Comparison of ENCODE assay signal across 1 cellular context in genomic region chr3:155179966-155180757, GRCh38.
TF ChIP-seq lines count a peak whose summit lies in the region.

No MANE protein-coding gene starts in this region.

TF ChIP-seq in K562, 482 proteins besides CTCF, POLR2A, EP300 and RAD21 (continued from another document):
- TF ChIP-seq HEY1 (CRISPR knock-in tag; IDR thresholded peaks at IDR 0.05; ENCODE audit: borderline replicate concordance) (no peak), ATF7 (IDR thresholded peaks at IDR 0.05) (no peak), MTF1 (CRISPR knock-in tag; IDR thresholded peaks at IDR 0.05; ENCODE audit: borderline replicate concordance) (no peak), ZNF124 (CRISPR knock-in tag; IDR thresholded peaks at IDR 0.05) (no peak), TRIM24 (IDR thresholded peaks at IDR 0.05) (no peak), ZNF316 (IDR thresholded peaks at IDR 0.05) (peak; percentile 74), PTRF (tag; IDR thresholded peaks at IDR 0.05) (no peak), C11orf30 (IDR thresholded peaks at IDR 0.05; ENCODE audit: low read depth) (peak; percentile 64), HCFC1 (IDR thresholded peaks at IDR 0.05; ENCODE audit: low read depth, low read length) (no peak), NKRF (IDR thresholded peaks at IDR 0.05; ENCODE audit: borderline replicate concordance) (no peak), ZNF282 (CRISPR knock-in tag; IDR thresholded peaks at IDR 0.05) (no peak), MAFF (IDR thresholded peaks at IDR 0.05; ENCODE audit: low read length) (peak; percentile 41; the same call in 1 of the 2 replicates)
- TF ChIP-seq, protein P1, sequence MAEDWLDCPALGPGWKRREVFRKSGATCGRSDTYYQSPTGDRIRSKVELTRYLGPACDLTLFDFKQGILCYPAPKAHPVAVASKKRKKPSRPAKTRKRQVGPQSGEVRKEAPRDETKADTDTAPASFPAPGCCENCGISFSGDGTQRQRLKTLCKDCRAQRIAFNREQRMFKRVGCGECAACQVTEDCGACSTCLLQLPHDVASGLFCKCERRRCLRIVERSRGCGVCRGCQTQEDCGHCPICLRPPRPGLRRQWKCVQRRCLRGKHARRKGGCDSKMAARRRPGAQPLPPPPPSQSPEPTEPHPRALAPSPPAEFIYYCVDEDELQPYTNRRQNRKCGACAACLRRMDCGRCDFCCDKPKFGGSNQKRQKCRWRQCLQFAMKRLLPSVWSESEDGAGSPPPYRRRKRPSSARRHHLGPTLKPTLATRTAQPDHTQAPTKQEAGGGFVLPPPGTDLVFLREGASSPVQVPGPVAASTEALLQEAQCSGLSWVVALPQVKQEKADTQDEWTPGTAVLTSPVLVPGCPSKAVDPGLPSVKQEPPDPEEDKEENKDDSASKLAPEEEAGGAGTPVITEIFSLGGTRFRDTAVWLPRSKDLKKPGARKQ (CRISPR knock-in tag; IDR thresholded peaks at IDR 0.05) = no peak
TF ChIP-seq in K562: peak in this region for 3.
